Comparison of ENCODE assay signal across 21 cellular contexts in the genomic region with DNA sequence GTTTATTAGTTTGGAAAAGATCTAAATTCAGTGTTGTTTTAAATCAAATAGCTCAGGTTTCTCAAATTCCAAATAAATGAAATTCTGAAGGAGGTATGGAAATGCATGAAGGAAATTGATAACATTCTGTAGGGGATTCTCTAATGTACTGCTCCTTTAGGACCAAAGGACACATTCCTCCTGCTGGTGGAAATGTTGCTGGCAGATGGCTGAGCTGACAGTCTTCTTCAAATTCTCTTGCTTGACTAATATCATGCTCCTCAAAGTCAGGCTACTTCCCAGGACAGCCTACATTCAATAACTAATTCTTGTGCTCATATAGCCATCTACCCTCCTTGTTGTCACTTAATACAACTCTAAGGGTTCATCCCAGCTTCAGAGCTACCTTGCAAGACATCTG.
"Had no signal": no experiment of that assay in that cellular context is flagged by ENCODE, and none has a peak within 500 bp of the region (broad histone marks: within the 10 kb centered on the region; RNA-seq: fewer than 3 reads in every experiment).

No MANE protein-coding gene starts in this region.

- H3K27me3 ChIP-seq: esophagus muscularis mucosa, suprapubic skin had no signal

- H3K27ac ChIP-seq: esophagus muscularis mucosa, lower lobe of right lung, psoas muscle, skin epidermis, suprapubic skin had no signal

- H3K4me1 Mint-ChIP-seq: nephron progenitor cell; stimulated activated naive CD8-positive, alpha-beta T cell treated with anti-CD3 and anti-CD28 coated beads, Interleukin-15, amount 100 ng/mL, for 72 hours had no signal

- DNase-seq: activated CD4-positive, CD25-positive, alpha-beta regulatory T cell treated with anti-CD3 and anti-CD28 coated beads, Interleukin-2, amount 50 U/mL, for 72 hours; activated CD8-positive, alpha-beta memory T cell treated with anti-CD3 and anti-CD28 coated beads for 24 hours; activated effector memory CD4-positive, alpha-beta T cell treated with anti-CD3 and anti-CD28 coated beads, Interleukin-2, amount 50 U/mL, for 16 hours; activated naive CD4-positive, alpha-beta T cell treated with anti-CD3 and anti-CD28 coated beads, Interleukin-2, amount 50 U/mL, for 16 hours; activated T-cell treated with anti-CD3 and anti-CD28 coated beads, Interleukin-2, amount 50 U/mL, for 72 hours; cerebellar nuclear complex; effector CD8-positive, alpha-beta T cell; lower lobe of right lung; nephron progenitor cell; psoas muscle; right cardiac atrium; stimulated activated CD4-positive, alpha-beta T cell treated with anti-CD3 and anti-CD28 coated beads, Interleukin-15, amount 100 ng/mL, for 24 hours; stimulated activated CD4-positive, alpha-beta T cell treated with anti-CD3 and anti-CD28 coated beads, Interleukin-2, amount 100 ng/mL, for 48 hours; stimulated activated naive CD8-positive, alpha-beta T cell treated with anti-CD3 and anti-CD28 coated beads, Interleukin-15, amount 100 ng/mL, for 72 hours; trophoblast cell had no signal

- H3K9me3 Mint-ChIP-seq: mesothelial cell of epicardium; nephron progenitor cell; stimulated activated naive CD8-positive, alpha-beta T cell treated with anti-CD3 and anti-CD28 coated beads, Interleukin-15, amount 100 ng/mL, for 72 hours had no signal

- H3K36me3 ChIP-seq: esophagus muscularis mucosa, lower lobe of right lung, suprapubic skin had no signal

- H3K4me1 ChIP-seq: esophagus muscularis mucosa, lower lobe of right lung, psoas muscle, suprapubic skin had no signal

- H3K36me3 Mint-ChIP-seq: mesothelial cell of epicardium had no signal

- ATAC-seq: activated T-cell treated with anti-CD3 and anti-CD28 coated beads, Interleukin-2, amount 50 U/mL, for 72 hours; lower lobe of right lung; psoas muscle; right cardiac atrium; stimulated activated naive CD8-positive, alpha-beta T cell treated with anti-CD3 and anti-CD28 coated beads, Interleukin-15, amount 100 ng/mL, for 72 hours had no signal

- H3K27me3 Mint-ChIP-seq: dendritic cell treated with granulocyte-macrophage colony-stimulating factor and Interleukin-4, amounts not matched to agents 40 ng/mL and 50 ng/mL, for 4 days; stimulated activated naive CD8-positive, alpha-beta T cell treated with anti-CD3 and anti-CD28 coated beads, Interleukin-15, amount 100 ng/mL, for 72 hours had no signal

- H3K4me3 Mint-ChIP-seq: activated T-cell treated with anti-CD3 and anti-CD28 coated beads, Interleukin-2, amount 50 U/mL, for 72 hours; dendritic cell treated with granulocyte-macrophage colony-stimulating factor and Interleukin-4, amounts not matched to agents 40 ng/mL and 50 ng/mL, for 4 days; mesothelial cell of epicardium; nephron progenitor cell; stimulated activated naive CD8-positive, alpha-beta T cell treated with anti-CD3 and anti-CD28 coated beads, Interleukin-15, amount 100 ng/mL, for 72 hours; T-helper 1 cell treated with Interleukin-12 subunit alpha and Interleukin-12 subunit beta and Interleukin-4 antibody, amounts not matched to agents 30 μg/mL and 1 μg/mL, for 36 hours had no signal

- H3K4me3 ChIP-seq: esophagus muscularis mucosa, lower lobe of right lung, psoas muscle, skin epidermis, suprapubic skin had no signal

- H3K27ac Mint-ChIP-seq: activated T-cell treated with anti-CD3 and anti-CD28 coated beads, Interleukin-2, amount 50 U/mL, for 72 hours; dendritic cell treated with granulocyte-macrophage colony-stimulating factor and Interleukin-4, amounts not matched to agents 40 ng/mL and 50 ng/mL, for 4 days; mesothelial cell of epicardium; nephron progenitor cell; stimulated activated naive CD8-positive, alpha-beta T cell treated with anti-CD3 and anti-CD28 coated beads, Interleukin-15, amount 100 ng/mL, for 72 hours; T-helper 1 cell treated with Interleukin-12 subunit alpha and Interleukin-12 subunit beta and Interleukin-4 antibody, amounts not matched to agents 30 μg/mL and 1 μg/mL, for 36 hours had no signal

- H3K9me3 ChIP-seq: esophagus muscularis mucosa, lower lobe of right lung, psoas muscle, suprapubic skin had no signal
